ENCODE assay signal across 1 cellular context in genomic region chr12:132492951-132493350, GRCh38.
TF ChIP-seq lines count a peak whose summit lies in the region.

No MANE protein-coding gene starts in this region.

TF ChIP-seq in HepG2, 621 proteins besides CTCF, POLR2A, EP300 and RAD21 (continued from another document):
- TF ChIP-seq ZBTB43 (CRISPR knock-in tag; conservative IDR thresholded peaks at IDR 0.05) = no peak
